Comparison of ENCODE assay signal across 1 cellular context in the genomic region with DNA sequence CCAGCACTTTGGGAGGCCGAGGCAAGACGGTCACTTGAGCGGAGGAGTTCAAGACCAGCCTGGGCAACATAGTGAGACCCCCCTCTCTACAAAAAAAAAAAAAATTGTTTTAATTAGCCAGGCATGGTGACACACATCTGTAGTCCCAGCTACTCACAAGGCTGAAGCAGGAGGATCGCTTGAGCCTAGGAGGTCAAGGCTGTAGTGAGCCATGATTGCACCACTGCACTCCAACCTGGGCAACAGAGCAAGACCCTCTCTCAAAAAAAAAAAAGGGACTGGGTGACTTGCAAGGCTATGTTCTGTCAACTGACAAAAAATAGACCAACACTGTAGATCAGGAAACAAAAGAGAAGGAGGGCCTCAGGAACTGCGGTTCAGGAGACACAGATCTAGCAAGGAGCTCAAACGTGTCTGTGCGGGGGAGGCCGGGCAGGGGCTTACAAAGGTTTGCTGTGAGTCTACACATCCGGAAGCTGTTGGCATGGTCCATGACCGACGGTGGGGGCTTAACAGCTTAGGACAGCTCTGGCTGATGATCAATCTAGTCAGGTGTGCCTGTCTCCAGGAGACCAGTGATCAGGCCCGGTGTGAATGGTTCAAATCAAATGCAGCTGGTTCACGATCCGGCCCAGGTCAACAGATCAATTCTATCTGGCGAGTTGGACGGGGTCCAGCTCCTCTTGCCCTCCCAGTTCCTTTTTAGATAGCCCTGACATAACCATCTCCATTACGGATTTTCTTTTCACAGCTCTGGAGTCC.
A peak's percentile ranks its signal among the peaks of the same experiment; 100 is the strongest.
TF ChIP-seq lines count a peak whose summit lies in the region.

No MANE protein-coding gene starts in this region.

TF ChIP-seq in HepG2, 621 proteins besides CTCF, POLR2A, EP300 and RAD21:
- TF ChIP-seq, protein P1, sequence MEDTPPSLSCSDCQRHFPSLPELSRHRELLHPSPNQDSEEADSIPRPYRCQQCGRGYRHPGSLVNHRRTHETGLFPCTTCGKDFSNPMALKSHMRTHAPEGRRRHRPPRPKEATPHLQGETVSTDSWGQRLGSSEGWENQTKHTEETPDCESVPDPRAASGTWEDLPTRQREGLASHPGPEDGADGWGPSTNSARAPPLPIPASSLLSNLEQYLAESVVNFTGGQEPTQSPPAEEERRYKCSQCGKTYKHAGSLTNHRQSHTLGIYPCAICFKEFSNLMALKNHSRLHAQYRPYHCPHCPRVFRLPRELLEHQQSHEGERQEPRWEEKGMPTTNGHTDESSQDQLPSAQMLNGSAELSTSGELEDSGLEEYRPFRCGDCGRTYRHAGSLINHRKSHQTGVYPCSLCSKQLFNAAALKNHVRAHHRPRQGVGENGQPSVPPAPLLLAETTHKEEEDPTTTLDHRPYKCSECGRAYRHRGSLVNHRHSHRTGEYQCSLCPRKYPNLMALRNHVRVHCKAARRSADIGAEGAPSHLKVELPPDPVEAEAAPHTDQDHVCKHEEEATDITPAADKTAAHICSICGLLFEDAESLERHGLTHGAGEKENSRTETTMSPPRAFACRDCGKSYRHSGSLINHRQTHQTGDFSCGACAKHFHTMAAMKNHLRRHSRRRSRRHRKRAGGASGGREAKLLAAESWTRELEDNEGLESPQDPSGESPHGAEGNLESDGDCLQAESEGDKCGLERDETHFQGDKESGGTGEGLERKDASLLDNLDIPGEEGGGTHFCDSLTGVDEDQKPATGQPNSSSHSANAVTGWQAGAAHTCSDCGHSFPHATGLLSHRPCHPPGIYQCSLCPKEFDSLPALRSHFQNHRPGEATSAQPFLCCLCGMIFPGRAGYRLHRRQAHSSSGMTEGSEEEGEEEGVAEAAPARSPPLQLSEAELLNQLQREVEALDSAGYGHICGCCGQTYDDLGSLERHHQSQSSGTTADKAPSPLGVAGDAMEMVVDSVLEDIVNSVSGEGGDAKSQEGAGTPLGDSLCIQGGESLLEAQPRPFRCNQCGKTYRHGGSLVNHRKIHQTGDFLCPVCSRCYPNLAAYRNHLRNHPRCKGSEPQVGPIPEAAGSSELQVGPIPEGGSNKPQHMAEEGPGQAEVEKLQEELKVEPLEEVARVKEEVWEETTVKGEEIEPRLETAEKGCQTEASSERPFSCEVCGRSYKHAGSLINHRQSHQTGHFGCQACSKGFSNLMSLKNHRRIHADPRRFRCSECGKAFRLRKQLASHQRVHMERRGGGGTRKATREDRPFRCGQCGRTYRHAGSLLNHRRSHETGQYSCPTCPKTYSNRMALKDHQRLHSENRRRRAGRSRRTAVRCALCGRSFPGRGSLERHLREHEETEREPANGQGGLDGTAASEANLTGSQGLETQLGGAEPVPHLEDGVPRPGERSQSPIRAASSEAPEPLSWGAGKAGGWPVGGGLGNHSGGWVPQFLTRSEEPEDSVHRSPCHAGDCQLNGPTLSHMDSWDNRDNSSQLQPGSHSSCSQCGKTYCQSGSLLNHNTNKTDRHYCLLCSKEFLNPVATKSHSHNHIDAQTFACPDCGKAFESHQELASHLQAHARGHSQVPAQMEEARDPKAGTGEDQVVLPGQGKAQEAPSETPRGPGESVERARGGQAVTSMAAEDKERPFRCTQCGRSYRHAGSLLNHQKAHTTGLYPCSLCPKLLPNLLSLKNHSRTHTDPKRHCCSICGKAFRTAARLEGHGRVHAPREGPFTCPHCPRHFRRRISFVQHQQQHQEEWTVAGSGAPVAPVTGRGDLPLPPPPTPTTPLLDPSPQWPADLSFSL (CRISPR knock-in tag; IDR thresholded peaks at IDR 0.05) = no peak
- peak; percentile 22; the same call in 1 of the 2 replicates for TF ChIP-seq SAP130 (CRISPR knock-in tag; IDR thresholded peaks at IDR 0.05; ENCODE audit: low read depth)
- no peak for TF ChIP-seq NAIF1 (CRISPR knock-in tag; IDR thresholded peaks at IDR 0.05; ENCODE audit: borderline replicate concordance)
- TF ChIP-seq, protein P2, sequence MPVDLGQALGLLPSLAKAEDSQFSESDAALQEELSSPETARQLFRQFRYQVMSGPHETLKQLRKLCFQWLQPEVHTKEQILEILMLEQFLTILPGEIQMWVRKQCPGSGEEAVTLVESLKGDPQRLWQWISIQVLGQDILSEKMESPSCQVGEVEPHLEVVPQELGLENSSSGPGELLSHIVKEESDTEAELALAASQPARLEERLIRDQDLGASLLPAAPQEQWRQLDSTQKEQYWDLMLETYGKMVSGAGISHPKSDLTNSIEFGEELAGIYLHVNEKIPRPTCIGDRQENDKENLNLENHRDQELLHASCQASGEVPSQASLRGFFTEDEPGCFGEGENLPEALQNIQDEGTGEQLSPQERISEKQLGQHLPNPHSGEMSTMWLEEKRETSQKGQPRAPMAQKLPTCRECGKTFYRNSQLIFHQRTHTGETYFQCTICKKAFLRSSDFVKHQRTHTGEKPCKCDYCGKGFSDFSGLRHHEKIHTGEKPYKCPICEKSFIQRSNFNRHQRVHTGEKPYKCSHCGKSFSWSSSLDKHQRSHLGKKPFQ (CRISPR knock-in tag; IDR thresholded peaks at IDR 0.05; ENCODE audit: insufficient replicate concordance) = peak; percentile 83
- TF ChIP-seq ZNF121 (CRISPR knock-in tag; IDR thresholded peaks at IDR 0.05) = peak; percentile 90
- no peak for TF ChIP-seq JUN (CRISPR knock-in tag; IDR thresholded peaks at IDR 0.05)
- TF ChIP-seq ARNTL (CRISPR knock-in tag; IDR thresholded peaks at IDR 0.05) = 0 out of 2 replicates have a peak, but pooled peaks have one; percentile 21
- TF ChIP-seq MED1 (CRISPR knock-in tag; IDR thresholded peaks at IDR 0.05) = no peak
- TF ChIP-seq SSRP1 (CRISPR knock-in tag; IDR thresholded peaks at IDR 0.05) = no peak
- TF ChIP-seq ETV5 (CRISPR knock-in tag; IDR thresholded peaks at IDR 0.05; ENCODE audit: borderline replicate concordance) = peak; percentile 74
- TF ChIP-seq ZNF746 (CRISPR knock-in tag; IDR thresholded peaks at IDR 0.05) = no peak
- peak; percentile 27; the same call in 1 of the 2 replicates for TF ChIP-seq RARA (CRISPR knock-in tag; IDR thresholded peaks at IDR 0.05)
- peak; percentile 17; the same call in 1 of the 2 replicates for TF ChIP-seq RFX1 (IDR thresholded peaks at IDR 0.05)
- peak; percentile 25; the same call in 1 of the 2 replicates for TF ChIP-seq PHF21A (CRISPR knock-in tag; IDR thresholded peaks at IDR 0.05)
- TF ChIP-seq AKAP8 (CRISPR knock-in tag; IDR thresholded peaks at IDR 0.05) = no peak
- 0 out of 2 replicates have a peak, but pooled peaks have one; percentile 18 for TF ChIP-seq ZFX (CRISPR knock-in tag; IDR thresholded peaks at IDR 0.05; ENCODE audit: low read depth)
- TF ChIP-seq MXI1 (IDR thresholded peaks at IDR 0.05; ENCODE audit: borderline replicate concordance, low read depth, low read length) = no peak
- TF ChIP-seq, protein P3, sequence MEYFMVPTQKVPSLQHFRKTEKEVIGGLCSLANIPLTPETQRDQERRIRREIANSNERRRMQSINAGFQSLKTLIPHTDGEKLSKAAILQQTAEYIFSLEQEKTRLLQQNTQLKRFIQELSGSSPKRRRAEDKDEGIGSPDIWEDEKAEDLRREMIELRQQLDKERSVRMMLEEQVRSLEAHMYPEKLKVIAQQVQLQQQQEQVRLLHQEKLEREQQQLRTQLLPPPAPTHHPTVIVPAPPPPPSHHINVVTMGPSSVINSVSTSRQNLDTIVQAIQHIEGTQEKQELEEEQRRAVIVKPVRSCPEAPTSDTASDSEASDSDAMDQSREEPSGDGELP (IDR thresholded peaks at IDR 0.05; ENCODE audit: borderline replicate concordance, low read depth) = peak; percentile 50; the same call in 1 of the 2 replicates
- TF ChIP-seq, protein P4, sequence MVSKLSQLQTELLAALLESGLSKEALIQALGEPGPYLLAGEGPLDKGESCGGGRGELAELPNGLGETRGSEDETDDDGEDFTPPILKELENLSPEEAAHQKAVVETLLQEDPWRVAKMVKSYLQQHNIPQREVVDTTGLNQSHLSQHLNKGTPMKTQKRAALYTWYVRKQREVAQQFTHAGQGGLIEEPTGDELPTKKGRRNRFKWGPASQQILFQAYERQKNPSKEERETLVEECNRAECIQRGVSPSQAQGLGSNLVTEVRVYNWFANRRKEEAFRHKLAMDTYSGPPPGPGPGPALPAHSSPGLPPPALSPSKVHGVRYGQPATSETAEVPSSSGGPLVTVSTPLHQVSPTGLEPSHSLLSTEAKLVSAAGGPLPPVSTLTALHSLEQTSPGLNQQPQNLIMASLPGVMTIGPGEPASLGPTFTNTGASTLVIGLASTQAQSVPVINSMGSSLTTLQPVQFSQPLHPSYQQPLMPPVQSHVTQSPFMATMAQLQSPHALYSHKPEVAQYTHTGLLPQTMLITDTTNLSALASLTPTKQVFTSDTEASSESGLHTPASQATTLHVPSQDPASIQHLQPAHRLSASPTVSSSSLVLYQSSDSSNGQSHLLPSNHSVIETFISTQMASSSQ (IDR thresholded peaks at IDR 0.05; ENCODE audit: low read depth) = no peak
- TF ChIP-seq, protein P4 (CRISPR knock-in tag; IDR thresholded peaks at IDR 0.05; ENCODE audit: borderline replicate concordance) = no peak
- TF ChIP-seq, protein P5, sequence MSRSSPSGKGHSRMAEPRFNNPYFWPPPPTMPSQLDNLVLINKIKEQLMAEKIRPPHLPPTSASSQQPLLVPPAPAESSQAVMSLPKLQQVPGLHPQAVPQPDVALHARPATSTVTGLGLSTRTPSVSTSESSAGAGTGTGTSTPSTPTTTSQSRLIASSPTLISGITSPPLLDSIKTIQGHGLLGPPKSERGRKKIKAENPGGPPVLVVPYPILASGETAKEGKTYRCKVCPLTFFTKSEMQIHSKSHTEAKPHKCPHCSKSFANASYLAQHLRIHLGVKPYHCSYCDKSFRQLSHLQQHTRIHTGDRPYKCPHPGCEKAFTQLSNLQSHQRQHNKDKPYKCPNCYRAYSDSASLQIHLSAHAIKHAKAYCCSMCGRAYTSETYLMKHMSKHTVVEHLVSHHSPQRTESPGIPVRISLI (CRISPR knock-in tag; IDR thresholded peaks at IDR 0.05; ENCODE audit: borderline replicate concordance) = 0 out of 2 replicates have a peak, but pooled peaks have one; percentile 30
- TF ChIP-seq, protein P6, sequence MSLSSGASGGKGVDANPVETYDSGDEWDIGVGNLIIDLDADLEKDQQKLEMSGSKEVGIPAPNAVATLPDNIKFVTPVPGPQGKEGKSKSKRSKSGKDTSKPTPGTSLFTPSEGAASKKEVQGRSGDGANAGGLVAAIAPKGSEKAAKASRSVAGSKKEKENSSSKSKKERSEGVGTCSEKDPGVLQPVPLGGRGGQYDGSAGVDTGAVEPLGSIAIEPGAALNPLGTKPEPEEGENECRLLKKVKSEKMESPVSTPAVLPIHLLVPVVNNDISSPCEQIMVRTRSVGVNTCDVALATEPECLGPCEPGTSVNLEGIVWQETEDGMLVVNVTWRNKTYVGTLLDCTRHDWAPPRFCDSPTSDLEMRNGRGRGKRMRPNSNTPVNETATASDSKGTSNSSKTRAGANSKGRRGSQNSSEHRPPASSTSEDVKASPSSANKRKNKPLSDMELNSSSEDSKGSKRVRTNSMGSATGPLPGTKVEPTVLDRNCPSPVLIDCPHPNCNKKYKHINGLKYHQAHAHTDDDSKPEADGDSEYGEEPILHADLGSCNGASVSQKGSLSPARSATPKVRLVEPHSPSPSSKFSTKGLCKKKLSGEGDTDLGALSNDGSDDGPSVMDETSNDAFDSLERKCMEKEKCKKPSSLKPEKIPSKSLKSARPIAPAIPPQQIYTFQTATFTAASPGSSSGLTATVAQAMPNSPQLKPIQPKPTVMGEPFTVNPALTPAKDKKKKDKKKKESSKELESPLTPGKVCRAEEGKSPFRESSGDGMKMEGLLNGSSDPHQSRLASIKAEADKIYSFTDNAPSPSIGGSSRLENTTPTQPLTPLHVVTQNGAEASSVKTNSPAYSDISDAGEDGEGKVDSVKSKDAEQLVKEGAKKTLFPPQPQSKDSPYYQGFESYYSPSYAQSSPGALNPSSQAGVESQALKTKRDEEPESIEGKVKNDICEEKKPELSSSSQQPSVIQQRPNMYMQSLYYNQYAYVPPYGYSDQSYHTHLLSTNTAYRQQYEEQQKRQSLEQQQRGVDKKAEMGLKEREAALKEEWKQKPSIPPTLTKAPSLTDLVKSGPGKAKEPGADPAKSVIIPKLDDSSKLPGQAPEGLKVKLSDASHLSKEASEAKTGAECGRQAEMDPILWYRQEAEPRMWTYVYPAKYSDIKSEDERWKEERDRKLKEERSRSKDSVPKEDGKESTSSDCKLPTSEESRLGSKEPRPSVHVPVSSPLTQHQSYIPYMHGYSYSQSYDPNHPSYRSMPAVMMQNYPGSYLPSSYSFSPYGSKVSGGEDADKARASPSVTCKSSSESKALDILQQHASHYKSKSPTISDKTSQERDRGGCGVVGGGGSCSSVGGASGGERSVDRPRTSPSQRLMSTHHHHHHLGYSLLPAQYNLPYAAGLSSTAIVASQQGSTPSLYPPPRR (CRISPR knock-in tag; IDR thresholded peaks at IDR 0.05; ENCODE audit: borderline replicate concordance) = no peak
- no peak for TF ChIP-seq PHF20 (CRISPR knock-in tag; IDR thresholded peaks at IDR 0.05)
TF ChIP-seq in HepG2: peak in this region for 11.
